Comparison of ENCODE assay signal across 3 cellular contexts in the genomic region with DNA sequence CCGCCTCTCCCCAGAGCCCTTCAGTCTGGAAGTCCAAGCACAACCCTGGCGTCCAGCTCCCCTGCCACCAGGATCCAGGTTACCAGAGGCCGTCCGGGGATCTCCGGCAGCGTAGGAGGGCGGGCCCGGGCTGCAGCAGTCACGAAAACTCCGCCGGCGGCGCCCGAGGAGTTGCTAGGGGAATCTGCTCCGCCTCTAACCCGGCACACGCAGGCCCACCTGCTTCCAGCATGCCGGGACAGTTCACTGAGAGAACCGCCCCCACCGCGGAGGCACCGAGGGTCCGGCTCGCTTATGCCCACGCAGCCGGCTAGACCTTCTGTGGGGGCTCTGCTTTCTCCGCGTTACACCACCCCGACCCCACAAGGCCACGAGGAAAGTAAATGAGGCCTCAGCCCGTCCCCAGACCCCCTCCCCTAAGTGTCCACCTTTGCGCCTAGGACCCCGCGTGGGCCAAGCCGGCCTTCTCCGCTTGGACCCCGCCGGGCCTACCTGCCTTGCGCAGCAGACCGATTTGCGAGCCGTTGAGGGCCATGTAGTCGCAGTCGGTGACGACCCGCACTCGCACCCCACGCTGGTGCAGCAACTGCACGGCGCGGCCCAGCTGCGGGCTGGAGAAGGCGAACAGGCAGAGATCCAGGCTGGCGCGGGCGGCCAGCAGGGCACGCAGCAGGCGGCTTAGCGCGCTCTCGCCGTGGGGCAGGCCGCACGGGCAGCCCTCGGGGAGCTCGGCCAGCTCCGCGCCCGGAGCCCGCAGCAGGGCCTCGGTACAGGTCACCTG.
A peak's percentile ranks its signal among the peaks of the same experiment; 100 is the strongest.
TF ChIP-seq lines count a peak whose summit lies in the region.

No MANE protein-coding gene starts in this region.

TF ChIP-seq in IMR-90, 13 proteins besides CTCF, POLR2A, EP300 and RAD21:
- TF ChIP-seq MAFK (IDR thresholded peaks at IDR 0.05; ENCODE audit: low read depth, low read length) (no peak), FOS (IDR thresholded peaks at IDR 0.05; ENCODE audit: low read depth, low read length) (no peak), RFX5 (IDR thresholded peaks at IDR 0.05; ENCODE audit: low read depth, low read length) (no peak), MAZ (IDR thresholded peaks at IDR 0.05; ENCODE audit: borderline replicate concordance, low read depth, low read length) (no peak), CEBPB (IDR thresholded peaks at IDR 0.05; ENCODE audit: low read depth, low read length) (no peak), BHLHE40 (IDR thresholded peaks at IDR 0.05; ENCODE audit: low read depth, low read length) (no peak), SMC3 (IDR thresholded peaks at IDR 0.05; ENCODE audit: low read depth, low read length) (no peak), MXI1 (IDR thresholded peaks at IDR 0.05; ENCODE audit: borderline replicate concordance, low read depth, low read length) (no peak), RCOR1 (IDR thresholded peaks at IDR 0.05; ENCODE audit: insufficient replicate concordance, low read length) (no peak), NFE2L2 (IDR thresholded peaks at IDR 0.05; ENCODE audit: low read depth, low read length) (no peak), ELK1 (IDR thresholded peaks at IDR 0.05; ENCODE audit: borderline replicate concordance, low read depth, low read length) (no peak), CHD1 (IDR thresholded peaks at IDR 0.05; ENCODE audit: low read depth, low read length) (no peak)
- TF ChIP-seq, protein P1, sequence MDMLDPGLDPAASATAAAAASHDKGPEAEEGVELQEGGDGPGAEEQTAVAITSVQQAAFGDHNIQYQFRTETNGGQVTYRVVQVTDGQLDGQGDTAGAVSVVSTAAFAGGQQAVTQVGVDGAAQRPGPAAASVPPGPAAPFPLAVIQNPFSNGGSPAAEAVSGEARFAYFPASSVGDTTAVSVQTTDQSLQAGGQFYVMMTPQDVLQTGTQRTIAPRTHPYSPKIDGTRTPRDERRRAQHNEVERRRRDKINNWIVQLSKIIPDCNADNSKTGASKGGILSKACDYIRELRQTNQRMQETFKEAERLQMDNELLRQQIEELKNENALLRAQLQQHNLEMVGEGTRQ (IDR thresholded peaks at IDR 0.05; ENCODE audit: low read depth, low read length), result no peak
TF ChIP-seq in IMR-90: peak in this region for 0.

TF ChIP-seq in GM12878, 131 proteins besides CTCF, POLR2A, EP300 and RAD21 (continues in another document):
- no peak for TF ChIP-seq FOS (IDR thresholded peaks at IDR 0.05; ENCODE audit: borderline replicate concordance, extremely low read depth, insufficient read length)
- TF ChIP-seq, protein P2, sequence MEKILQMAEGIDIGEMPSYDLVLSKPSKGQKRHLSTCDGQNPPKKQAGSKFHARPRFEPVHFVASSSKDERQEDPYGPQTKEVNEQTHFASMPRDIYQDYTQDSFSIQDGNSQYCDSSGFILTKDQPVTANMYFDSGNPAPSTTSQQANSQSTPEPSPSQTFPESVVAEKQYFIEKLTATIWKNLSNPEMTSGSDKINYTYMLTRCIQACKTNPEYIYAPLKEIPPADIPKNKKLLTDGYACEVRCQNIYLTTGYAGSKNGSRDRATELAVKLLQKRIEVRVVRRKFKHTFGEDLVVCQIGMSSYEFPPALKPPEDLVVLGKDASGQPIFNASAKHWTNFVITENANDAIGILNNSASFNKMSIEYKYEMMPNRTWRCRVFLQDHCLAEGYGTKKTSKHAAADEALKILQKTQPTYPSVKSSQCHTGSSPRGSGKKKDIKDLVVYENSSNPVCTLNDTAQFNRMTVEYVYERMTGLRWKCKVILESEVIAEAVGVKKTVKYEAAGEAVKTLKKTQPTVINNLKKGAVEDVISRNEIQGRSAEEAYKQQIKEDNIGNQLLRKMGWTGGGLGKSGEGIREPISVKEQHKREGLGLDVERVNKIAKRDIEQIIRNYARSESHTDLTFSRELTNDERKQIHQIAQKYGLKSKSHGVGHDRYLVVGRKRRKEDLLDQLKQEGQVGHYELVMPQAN (conservative IDR thresholded peaks at IDR 0.05), result peak; percentile 39; the same call in 1 of the 2 replicates
- peak; percentile 27; the same call in 1 of the 2 replicates for TF ChIP-seq SMC3 (IDR thresholded peaks at IDR 0.05; ENCODE audit: borderline replicate concordance, low read length)
- TF ChIP-seq NBN (IDR thresholded peaks at IDR 0.05), result peak; percentile 70; the same call in 1 of the 2 replicates
- TF ChIP-seq TCF12 (IDR thresholded peaks at IDR 0.05; ENCODE audit: low read depth, low read length), result peak; percentile 63; the same call in 1 of the 2 replicates
- peak in 1 of 2 experiments; percentile 5; a peak in 1 of 3 replicates for TF ChIP-seq EGR1 (IDR thresholded peaks at IDR 0.05; ENCODE audit: borderline replicate concordance in 1 of 2, low read depth in 2 of 2, low read length in 2 of 2)
- no peak for TF ChIP-seq HCFC1 (IDR thresholded peaks at IDR 0.05; ENCODE audit: low read length)
- TF ChIP-seq RFX5 (IDR thresholded peaks at IDR 0.05; ENCODE audit: low read depth, low read length), result 0 out of 2 replicates have a peak, but pooled peaks have one; percentile 27
- peak; percentile 6; the same call in 1 of the 2 replicates for TF ChIP-seq PAX5 (IDR thresholded peaks at IDR 0.05; ENCODE audit: borderline replicate concordance, low read depth, low read length)
- TF ChIP-seq POU2F2 (IDR thresholded peaks at IDR 0.05; ENCODE audit: borderline replicate concordance, low read depth, low read length), result peak; percentile 40; the same call in 1 of the 3 replicates
- TF ChIP-seq MAX (IDR thresholded peaks at IDR 0.05; ENCODE audit: low read depth, low read length), result peak; percentile 58; the same call in 1 of the 2 replicates
- peak; percentile 25; the same call in 1 of the 2 replicates for TF ChIP-seq TAF1 (IDR thresholded peaks at IDR 0.05; ENCODE audit: borderline replicate concordance, low read depth, low read length)
- TF ChIP-seq HDAC6 (IDR thresholded peaks at IDR 0.05; ENCODE audit: unreplicated experiment), result peak; percentile 24
- no peak for TF ChIP-seq FOXM1 (IDR thresholded peaks at IDR 0.05; ENCODE audit: low read depth, low read length)
- TF ChIP-seq MTA2 (IDR thresholded peaks at IDR 0.05; ENCODE audit: low read depth), result 0 out of 2 replicates have a peak, but pooled peaks have one; percentile 12
- TF ChIP-seq EED (IDR thresholded peaks at IDR 0.05; ENCODE audit: low read depth), result peak; percentile 22; the same call in 1 of the 2 replicates
- TF ChIP-seq SUPT20H (IDR thresholded peaks at IDR 0.05; ENCODE audit: borderline replicate concordance, control insufficient read depth, low read depth, low read length), result no peak
- TF ChIP-seq BHLHE40 (IDR thresholded peaks at IDR 0.05; ENCODE audit: borderline replicate concordance in 1 of 2, low read depth in 2 of 2, low read length in 1 of 2), result peak in 1 of 2 experiments; percentile 27; a peak in 1 of 4 replicates
- no peak for TF ChIP-seq HDGF (IDR thresholded peaks at IDR 0.05)
- peak; percentile 49; the same call in 1 of the 2 replicates for TF ChIP-seq CREM (IDR thresholded peaks at IDR 0.05; ENCODE audit: low read depth)
- 0 out of 2 replicates have a peak, but pooled peaks have one; percentile 21 for TF ChIP-seq CREB1 (IDR thresholded peaks at IDR 0.05; ENCODE audit: low read depth)
- peak; percentile 77; the same call in 1 of the 2 replicates for TF ChIP-seq SMARCA5 (IDR thresholded peaks at IDR 0.05)
- TF ChIP-seq BACH1 (IDR thresholded peaks at IDR 0.05; ENCODE audit: borderline replicate concordance), result peak; percentile 13; the same call in 1 of the 2 replicates

TF ChIP-seq in HepG2, 621 proteins besides CTCF, POLR2A, EP300 and RAD21 (continues in another document):
- TF ChIP-seq CERS6 (CRISPR knock-in tag; IDR thresholded peaks at IDR 0.05) (0 out of 2 replicates have a peak, but pooled peaks have one; percentile 49), TCF7 (IDR thresholded peaks at IDR 0.05; ENCODE audit: low read depth) (no peak), MXI1 (IDR thresholded peaks at IDR 0.05; ENCODE audit: borderline replicate concordance, low read depth, low read length) (no peak; the same call in 2 of the 3 replicates), ZSCAN30 (CRISPR knock-in tag; IDR thresholded peaks at IDR 0.05) (peak; percentile 45; the same call in 1 of the 2 replicates), NFKBIZ (CRISPR knock-in tag; IDR thresholded peaks at IDR 0.05) (no peak), FOSL2 (CRISPR knock-in tag; IDR thresholded peaks at IDR 0.05) (no peak), ZGPAT (CRISPR knock-in tag; IDR thresholded peaks at IDR 0.05) (0 out of 2 replicates have a peak, but pooled peaks have one; percentile 5), ZNF256 (CRISPR knock-in tag; conservative IDR thresholded peaks at IDR 0.05) (no peak), ZFP82 (CRISPR knock-in tag; IDR thresholded peaks at IDR 0.05; ENCODE audit: borderline replicate concordance) (peak; percentile 48; the same call in 1 of the 2 replicates), SALL1 (CRISPR knock-in tag; IDR thresholded peaks at IDR 0.05) (no peak), ZNF710 (CRISPR knock-in tag; IDR thresholded peaks at IDR 0.05; ENCODE audit: borderline replicate concordance) (no peak; the same call in 1 of the 2 replicates), ZSCAN22 (CRISPR knock-in tag; IDR thresholded peaks at IDR 0.05) (0 out of 2 replicates have a peak, but pooled peaks have one; percentile 21), ERF (CRISPR knock-in tag; IDR thresholded peaks at IDR 0.05) (0 out of 2 replicates have a peak, but pooled peaks have one; percentile 31)
- TF ChIP-seq, protein P3, sequence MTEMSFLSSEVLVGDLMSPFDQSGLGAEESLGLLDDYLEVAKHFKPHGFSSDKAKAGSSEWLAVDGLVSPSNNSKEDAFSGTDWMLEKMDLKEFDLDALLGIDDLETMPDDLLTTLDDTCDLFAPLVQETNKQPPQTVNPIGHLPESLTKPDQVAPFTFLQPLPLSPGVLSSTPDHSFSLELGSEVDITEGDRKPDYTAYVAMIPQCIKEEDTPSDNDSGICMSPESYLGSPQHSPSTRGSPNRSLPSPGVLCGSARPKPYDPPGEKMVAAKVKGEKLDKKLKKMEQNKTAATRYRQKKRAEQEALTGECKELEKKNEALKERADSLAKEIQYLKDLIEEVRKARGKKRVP (CRISPR knock-in tag; IDR thresholded peaks at IDR 0.05), result peak in 1 of 2 experiments; percentile 22; a peak in 1 of 4 replicates
- TF ChIP-seq, protein P4, sequence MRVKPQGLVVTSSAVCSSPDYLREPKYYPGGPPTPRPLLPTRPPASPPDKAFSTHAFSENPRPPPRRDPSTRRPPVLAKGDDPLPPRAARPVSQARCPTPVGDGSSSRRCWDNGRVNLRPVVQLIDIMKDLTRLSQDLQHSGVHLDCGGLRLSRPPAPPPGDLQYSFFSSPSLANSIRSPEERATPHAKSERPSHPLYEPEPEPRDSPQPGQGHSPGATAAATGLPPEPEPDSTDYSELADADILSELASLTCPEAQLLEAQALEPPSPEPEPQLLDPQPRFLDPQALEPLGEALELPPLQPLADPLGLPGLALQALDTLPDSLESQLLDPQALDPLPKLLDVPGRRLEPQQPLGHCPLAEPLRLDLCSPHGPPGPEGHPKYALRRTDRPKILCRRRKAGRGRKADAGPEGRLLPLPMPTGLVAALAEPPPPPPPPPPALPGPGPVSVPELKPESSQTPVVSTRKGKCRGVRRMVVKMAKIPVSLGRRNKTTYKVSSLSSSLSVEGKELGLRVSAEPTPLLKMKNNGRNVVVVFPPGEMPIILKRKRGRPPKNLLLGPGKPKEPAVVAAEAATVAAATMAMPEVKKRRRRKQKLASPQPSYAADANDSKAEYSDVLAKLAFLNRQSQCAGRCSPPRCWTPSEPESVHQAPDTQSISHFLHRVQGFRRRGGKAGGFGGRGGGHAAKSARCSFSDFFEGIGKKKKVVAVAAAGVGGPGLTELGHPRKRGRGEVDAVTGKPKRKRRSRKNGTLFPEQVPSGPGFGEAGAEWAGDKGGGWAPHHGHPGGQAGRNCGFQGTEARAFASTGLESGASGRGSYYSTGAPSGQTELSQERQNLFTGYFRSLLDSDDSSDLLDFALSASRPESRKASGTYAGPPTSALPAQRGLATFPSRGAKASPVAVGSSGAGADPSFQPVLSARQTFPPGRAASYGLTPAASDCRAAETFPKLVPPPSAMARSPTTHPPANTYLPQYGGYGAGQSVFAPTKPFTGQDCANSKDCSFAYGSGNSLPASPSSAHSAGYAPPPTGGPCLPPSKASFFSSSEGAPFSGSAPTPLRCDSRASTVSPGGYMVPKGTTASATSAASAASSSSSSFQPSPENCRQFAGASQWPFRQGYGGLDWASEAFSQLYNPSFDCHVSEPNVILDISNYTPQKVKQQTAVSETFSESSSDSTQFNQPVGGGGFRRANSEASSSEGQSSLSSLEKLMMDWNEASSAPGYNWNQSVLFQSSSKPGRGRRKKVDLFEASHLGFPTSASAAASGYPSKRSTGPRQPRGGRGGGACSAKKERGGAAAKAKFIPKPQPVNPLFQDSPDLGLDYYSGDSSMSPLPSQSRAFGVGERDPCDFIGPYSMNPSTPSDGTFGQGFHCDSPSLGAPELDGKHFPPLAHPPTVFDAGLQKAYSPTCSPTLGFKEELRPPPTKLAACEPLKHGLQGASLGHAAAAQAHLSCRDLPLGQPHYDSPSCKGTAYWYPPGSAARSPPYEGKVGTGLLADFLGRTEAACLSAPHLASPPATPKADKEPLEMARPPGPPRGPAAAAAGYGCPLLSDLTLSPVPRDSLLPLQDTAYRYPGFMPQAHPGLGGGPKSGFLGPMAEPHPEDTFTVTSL (CRISPR knock-in tag; IDR thresholded peaks at IDR 0.05; ENCODE audit: borderline replicate concordance), result 0 out of 2 replicates have a peak, but pooled peaks have one; percentile 43
